ENCODE assay signal across 1 cellular context in the genomic region with DNA sequence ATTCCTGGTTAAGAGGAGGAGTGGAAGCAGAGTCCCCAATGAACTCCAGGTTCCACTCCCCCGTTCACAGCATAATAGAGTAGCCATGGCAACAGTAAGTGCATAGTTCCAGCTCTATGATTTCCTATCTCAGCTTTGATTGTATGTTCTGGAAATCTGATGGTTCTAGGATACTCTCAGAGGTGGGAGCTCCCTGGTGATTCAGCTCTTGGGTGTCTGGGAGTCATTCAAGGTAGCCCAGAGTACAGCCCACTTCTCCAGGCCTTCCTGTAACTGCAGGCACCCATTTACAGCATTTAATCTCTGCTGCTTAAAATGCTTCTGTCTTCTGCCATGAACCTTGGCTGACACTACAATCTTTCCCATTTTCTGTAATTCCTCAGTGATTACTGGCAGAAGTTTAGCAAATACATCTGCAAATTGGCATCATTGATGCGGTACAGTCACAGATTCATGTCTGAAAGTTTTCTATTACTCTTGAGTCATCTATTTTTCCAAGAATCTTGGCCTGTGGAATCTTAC.
A peak's percentile ranks its signal among the peaks of the same experiment; 100 is the strongest.
TF ChIP-seq lines count a peak whose summit lies in the region.

No MANE protein-coding gene starts in this region.

TF ChIP-seq in SK-N-SH treated with all-trans-retinoic acid at 6 μM for 48 hours, 23 proteins besides CTCF, POLR2A, EP300 and RAD21 (continued from another document):
- TF ChIP-seq CREB5 (CRISPR knock-in tag; IDR thresholded peaks at IDR 0.05; ENCODE audit: low read depth) = peak; percentile 85
- TF ChIP-seq OSR1 (CRISPR knock-in tag; IDR thresholded peaks at IDR 0.05) = no peak
